Comparison of ENCODE assay signal across 1 cellular context in the genomic region with DNA sequence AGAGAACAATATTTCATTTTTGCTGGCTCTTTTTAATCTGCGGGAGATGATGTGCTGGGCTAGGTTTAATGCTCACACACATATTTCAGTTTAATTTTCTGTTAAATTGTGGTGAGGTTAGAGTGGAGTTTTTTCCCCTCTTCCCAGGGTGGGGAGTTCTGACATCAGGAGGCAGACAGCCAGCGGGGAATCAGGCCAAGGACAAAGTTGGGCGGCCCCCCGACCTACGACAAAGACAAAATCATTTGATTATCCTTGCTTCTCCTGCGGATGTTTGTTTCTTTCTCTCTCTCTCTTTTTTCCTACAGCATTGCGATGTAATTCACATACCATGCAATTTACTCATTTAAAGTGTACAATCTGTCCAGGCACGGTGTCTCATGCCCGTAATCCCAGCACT.
DNase-seq lines count a peak whose midpoint lies in the region; TF ChIP-seq lines count a peak whose summit lies in the region.
"Not testable (repeated sequence)": the region's sequence is repeated elsewhere in the genome, so short reads cannot be mapped to it uniquely, and the experiment has no call there.

No MANE protein-coding gene starts in this region.

- H3K4me1 ChIP-seq in sigmoid colon = not testable (repeated sequence)

- not testable (repeated sequence) for H3K9me3 ChIP-seq in sigmoid colon

- peak; percentile 36 for DNase-seq in sigmoid colon

- not testable (repeated sequence) for H3K4me3 ChIP-seq in sigmoid colon

- H3K27ac ChIP-seq in sigmoid colon = not testable (repeated sequence)

- 77 to 85% methylated on average over 4 to 5 of the region's 9 CpGs for WGBS in sigmoid colon, 2 donors

- not testable (repeated sequence) for TF ChIP-seq CTCF in sigmoid colon (IDR thresholded peaks at IDR 0.05)

- intact Hi-C loops in sigmoid colon (cut with DNase I) = not testable (repeated sequence)

- H3K36me3 ChIP-seq in sigmoid colon = not testable (repeated sequence)

- TF ChIP-seq POLR2A in sigmoid colon (IDR thresholded peaks at IDR 0.05) = not testable (repeated sequence)

- TF ChIP-seq EP300 in sigmoid colon (IDR thresholded peaks at IDR 0.05) = not testable (repeated sequence)

- not testable (repeated sequence) for H3K27me3 ChIP-seq in sigmoid colon
